In the genomic region with DNA sequence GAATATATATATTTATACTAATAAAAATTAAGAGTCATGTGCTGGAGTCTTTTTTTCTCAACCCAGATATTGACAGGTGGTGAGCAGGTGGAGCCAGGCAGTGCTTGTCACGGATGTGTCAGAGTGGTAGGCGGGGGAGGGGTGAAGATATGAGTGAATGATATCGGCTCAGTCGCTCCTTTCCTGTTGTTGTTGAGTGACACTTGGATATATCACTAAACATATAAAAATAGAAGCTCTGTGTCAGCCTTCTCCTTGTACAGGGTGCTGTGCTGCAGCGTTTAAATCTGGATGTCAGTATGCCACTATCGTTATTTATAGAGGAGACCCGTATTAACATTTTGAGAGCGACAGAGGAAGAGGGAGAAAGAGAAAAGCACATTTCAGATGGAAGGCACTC, we compare ENCODE assay signal across 21 cellular contexts.
"Had no signal": no experiment of that assay in that cellular context is flagged by ENCODE, and none has a peak within 500 bp of the region (broad histone marks: within the 10 kb centered on the region; RNA-seq: fewer than 3 reads in every experiment).

No MANE protein-coding gene starts in this region.

- ATAC-seq: gastrocnemius medialis; naive thymus-derived CD4-positive, alpha-beta T cell; right lobe of liver; stimulated activated naive CD8-positive, alpha-beta T cell treated with anti-CD3 and anti-CD28 coated beads, Interleukin-15, amount 100 ng/mL, for 72 hours had no signal

- H3K27ac ChIP-seq: colonic mucosa, epithelial cell of prostate, gastrocnemius medialis, ovary, right lobe of liver, thyroid gland, vagina had no signal

- H3K27me3 ChIP-seq: colonic mucosa, gastrocnemius medialis, ovary, right lobe of liver, thyroid gland, vagina had no signal

- H3K36me3 ChIP-seq: colonic mucosa, gastrocnemius medialis, ovary, right lobe of liver, thyroid gland, vagina had no signal

- H3K4me3 ChIP-seq: colonic mucosa, gastrocnemius medialis, ovary, right lobe of liver, thyroid gland, vagina had no signal

- DNase-seq: colonic mucosa; effector CD8-positive, alpha-beta T cell; endodermal cell; foreskin fibroblast; gastrocnemius medialis; mesenchymal stem cell; midbrain; naive thymus-derived CD4-positive, alpha-beta T cell; ovary; retina; right lobe of liver; small intestine; stimulated activated CD4-positive, alpha-beta T cell treated with anti-CD3 and anti-CD28 coated beads, Interleukin-15, amount 100 ng/mL, for 24 hours; stimulated activated CD4-positive, alpha-beta T cell treated with anti-CD3 and anti-CD28 coated beads, Interleukin-4, amount 100 ng/mL, for 1 hour; stimulated activated CD8-positive, alpha-beta memory T cell treated with anti-CD3 and anti-CD28 coated beads, Interleukin-4, amount 100 ng/mL, for 48 hours; stimulated activated naive CD4-positive, alpha-beta T cell; stimulated activated naive CD8-positive, alpha-beta T cell treated with anti-CD3 and anti-CD28 coated beads, Interleukin-15, amount 100 ng/mL, for 72 hours; thyroid gland; trophoblast cell had no signal

- H3K4me1 ChIP-seq: colonic mucosa, gastrocnemius medialis, right lobe of liver, thyroid gland had no signal

- H3K9me3 ChIP-seq: colonic mucosa, gastrocnemius medialis, ovary, right lobe of liver, thyroid gland, vagina had no signal
